9 cellular contexts compared by ENCODE assay signal in the genomic region with DNA sequence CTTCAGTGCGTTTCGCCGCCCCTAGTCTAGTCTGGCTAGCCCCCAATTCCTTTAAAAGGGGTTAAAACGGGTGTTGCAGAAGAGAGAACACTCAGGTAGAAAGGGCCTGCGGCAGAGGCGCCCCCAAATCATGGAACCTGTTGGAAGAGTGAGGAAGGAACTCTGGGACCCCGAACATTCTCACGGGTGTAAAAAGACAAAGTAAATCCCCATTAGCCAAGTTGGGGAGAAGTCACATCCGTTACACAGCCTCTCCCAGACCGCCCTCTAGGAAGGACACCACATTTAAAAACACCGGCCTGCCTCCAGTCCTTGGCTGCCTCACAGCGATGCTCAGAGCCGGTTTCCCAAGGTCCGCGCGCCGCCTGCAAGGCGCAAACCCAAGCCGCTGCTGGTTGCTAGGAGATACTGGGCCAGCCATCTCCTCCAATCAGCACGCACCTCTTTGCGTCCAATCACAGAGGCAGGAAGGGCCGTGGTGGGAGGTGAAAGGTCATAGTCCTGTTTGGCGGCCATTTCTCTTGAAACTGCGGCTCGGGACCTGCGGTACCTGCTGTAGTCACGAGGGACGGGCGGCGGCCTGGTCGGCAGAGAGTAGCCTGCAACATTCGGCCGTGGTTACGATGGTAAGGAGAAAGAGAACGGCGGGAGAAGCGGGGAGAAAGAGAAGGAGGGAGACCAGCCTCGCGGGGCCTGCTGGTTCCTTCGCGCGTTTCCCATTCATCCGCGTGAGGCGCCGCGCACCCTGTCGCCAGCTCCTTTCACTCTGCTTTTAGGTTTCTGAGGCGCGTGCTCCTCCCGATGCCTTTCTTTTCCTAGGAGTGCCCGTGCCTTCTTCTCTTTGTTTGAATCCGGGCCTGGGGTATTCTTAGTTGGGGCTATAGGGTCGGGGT.
DNase-seq lines count a peak whose midpoint lies in the region; ATAC-seq lines count a peak whose summit lies in the region.
"Had no signal": no experiment of that assay in that cellular context is flagged by ENCODE, and none has a peak within 500 bp of the region (broad histone marks: within the 10 kb centered on the region; RNA-seq: fewer than 3 reads in every experiment).

A gene (plus strand): TSS at position 502 of the 893 bp plus-strand sequence. CDS start 122 bp downstream, at position 624.

- no peak within 1 kb of the TSS for H3K27ac Mint-ChIP-seq in central memory CD8-positive, alpha-beta T cell (ENCODE audit: low read depth)
- H3K27ac Mint-ChIP-seq: nephron had no signal

- peaks cover 10% of the 10 kb centered on the region for H3K36me3 Mint-ChIP-seq in central memory CD8-positive, alpha-beta T cell (ENCODE audit: insufficient read depth)

- H3K4me1 Mint-ChIP-seq in central memory CD8-positive, alpha-beta T cell, result peaks cover 5% of the 10 kb centered on the region
- H3K4me1 Mint-ChIP-seq: nephron had no signal

- no peak within 1 kb of the TSS for H3K4me3 Mint-ChIP-seq in central memory CD8-positive, alpha-beta T cell
- H3K4me3 Mint-ChIP-seq: nephron had no signal

- DNase-seq in AML-193 (lab: John Stamatoyannopoulos, UW) (peak; percentile 93 to 95), NCI-H345 treated with DMSO at 0.1 percent for 48 hours (lab: John Stamatoyannopoulos, UW; ENCODE audit: unreplicated experiment) (peak; percentile 93), iris pigment epithelial cell (ENCODE audit: low read depth) (peak; percentile 98)
- peak; percentile 70 to 88 (median 78) for DNase-seq in activated CD4-positive, CD25-positive, alpha-beta regulatory T cell (lab: John Stamatoyannopoulos, UW)
- peak; percentile 94 to 95 for DNase-seq in central memory CD8-positive, alpha-beta T cell (ENCODE audit: low spot score in 2 of 2)
- peak; percentile 89 to 91 for DNase-seq in stimulated activated CD4-positive, alpha-beta T cell treated with anti-CD3 and anti-CD28 coated beads, Interleukin-12 subunit alpha, Interleukin-12 subunit beta, amount 100 ng/mL, for 24 hours (ENCODE audit: low read depth in 2 of 2)

- H3K27me3 Mint-ChIP-seq in central memory CD8-positive, alpha-beta T cell, result peaks cover 10% of the 10 kb centered on the region

- ATAC-seq in GM19035 (IDR thresholded peaks at IDR 0.05; ENCODE audit: unreplicated experiment) (peak; percentile 99), HG03342 (IDR thresholded peaks at IDR 0.05; ENCODE audit: unreplicated experiment) (peak; percentile 100)
- peak; percentile 96 for ATAC-seq in central memory CD8-positive, alpha-beta T cell (replicated peaks; ENCODE audit: extremely low read depth, poor library complexity, severe bottlenecking)

- no peaks in the 10 kb centered on the region for H3K9me3 Mint-ChIP-seq in central memory CD8-positive, alpha-beta T cell

Comparison
In these comparisons a context has a peak if more than half of its experiments do, and no peak if none do; other contexts are left out.
1. Peak in every context shown above with its lines: DNase-seq and ATAC-seq.